In genomic region chr2:193687195-193687594, GRCh38 we compare ENCODE assay signal across 1 cellular context.
TF ChIP-seq lines count a peak whose summit lies in the region.

No MANE protein-coding gene starts in this region.

TF ChIP-seq in GM12878, 131 proteins besides CTCF, POLR2A, EP300 and RAD21 (continued from another document):
- TF ChIP-seq RELB (IDR thresholded peaks at IDR 0.05; ENCODE audit: low read depth), result no peak
- no peak for TF ChIP-seq TAF1 (IDR thresholded peaks at IDR 0.05; ENCODE audit: borderline replicate concordance, low read depth, low read length)
- no peak for TF ChIP-seq MAX (IDR thresholded peaks at IDR 0.05; ENCODE audit: low read depth, low read length)
- no peak for TF ChIP-seq RUNX3 (IDR thresholded peaks at IDR 0.05; ENCODE audit: low read length)
TF ChIP-seq in GM12878: peak in this region for 0.
